ENCODE assay signal across 1 cellular context in the genomic region with DNA sequence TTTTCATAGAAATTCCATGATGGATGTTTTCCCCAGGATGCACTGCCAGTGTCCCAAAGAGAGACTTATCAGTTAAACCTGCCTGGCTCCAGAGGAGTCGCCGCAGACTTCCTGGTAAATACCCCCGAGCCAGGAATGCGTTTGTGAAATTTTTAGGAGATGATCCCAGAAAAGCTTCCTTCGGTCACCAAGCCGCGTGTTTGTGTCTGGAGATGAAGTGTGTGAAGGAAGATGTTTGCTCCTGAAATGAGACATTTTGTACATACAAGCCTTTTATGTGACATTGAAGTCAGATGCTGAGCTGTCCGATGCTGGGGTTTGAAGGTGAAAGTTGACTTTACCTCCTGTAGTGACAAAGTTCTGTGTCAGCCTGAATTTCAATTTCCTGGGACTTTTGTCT.
TF ChIP-seq lines count a peak whose summit lies in the region.

No MANE protein-coding gene starts in this region.

TF ChIP-seq in HepG2, 621 proteins besides CTCF, POLR2A, EP300 and RAD21 (continued from another document):
- TF ChIP-seq PHF21A (CRISPR knock-in tag; IDR thresholded peaks at IDR 0.05), result 0 out of 2 replicates have a peak, but pooled peaks have one; percentile 37
- TF ChIP-seq ARNT2 (CRISPR knock-in tag; IDR thresholded peaks at IDR 0.05; ENCODE audit: low read depth), result no peak
- no peak for TF ChIP-seq SIX4 (CRISPR knock-in tag; IDR thresholded peaks at IDR 0.05)
- TF ChIP-seq CENPT (CRISPR knock-in tag; IDR thresholded peaks at IDR 0.05; ENCODE audit: low read depth), result no peak
- TF ChIP-seq, protein P1, sequence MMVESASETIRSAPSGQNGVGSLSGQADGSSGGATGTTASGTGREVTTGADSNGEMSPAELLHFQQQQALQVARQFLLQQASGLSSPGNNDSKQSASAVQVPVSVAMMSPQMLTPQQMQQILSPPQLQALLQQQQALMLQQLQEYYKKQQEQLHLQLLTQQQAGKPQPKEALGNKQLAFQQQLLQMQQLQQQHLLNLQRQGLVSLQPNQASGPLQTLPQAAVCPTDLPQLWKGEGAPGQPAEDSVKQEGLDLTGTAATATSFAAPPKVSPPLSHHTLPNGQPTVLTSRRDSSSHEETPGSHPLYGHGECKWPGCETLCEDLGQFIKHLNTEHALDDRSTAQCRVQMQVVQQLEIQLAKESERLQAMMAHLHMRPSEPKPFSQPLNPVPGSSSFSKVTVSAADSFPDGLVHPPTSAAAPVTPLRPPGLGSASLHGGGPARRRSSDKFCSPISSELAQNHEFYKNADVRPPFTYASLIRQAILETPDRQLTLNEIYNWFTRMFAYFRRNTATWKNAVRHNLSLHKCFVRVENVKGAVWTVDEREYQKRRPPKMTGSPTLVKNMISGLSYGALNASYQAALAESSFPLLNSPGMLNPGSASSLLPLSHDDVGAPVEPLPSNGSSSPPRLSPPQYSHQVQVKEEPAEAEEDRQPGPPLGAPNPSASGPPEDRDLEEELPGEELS (CRISPR knock-in tag; IDR thresholded peaks at IDR 0.05), result peak; percentile 39; the same call in 1 of the 2 replicates
- TF ChIP-seq ZNF317 (CRISPR knock-in tag; IDR thresholded peaks at IDR 0.05), result no peak
- TF ChIP-seq TEAD3 (CRISPR knock-in tag; optimal IDR thresholded peaks at IDR 0.05; ENCODE audit: borderline replicate concordance), result peak; percentile 74
- TF ChIP-seq HNRNPH1 (optimal IDR thresholded peaks at IDR 0.05; ENCODE audit: low read depth, low read length), result no peak
- TF ChIP-seq FOXA1 (IDR thresholded peaks at IDR 0.05), result no peak
- peak; percentile 25; the same call in 1 of the 2 replicates for TF ChIP-seq FOXA1 (CRISPR knock-in tag; IDR thresholded peaks at IDR 0.05)
- no peak for TF ChIP-seq SIX1 (CRISPR knock-in tag; IDR thresholded peaks at IDR 0.05; ENCODE audit: borderline replicate concordance)
- no peak for TF ChIP-seq SMAD3 (CRISPR knock-in tag; IDR thresholded peaks at IDR 0.05)
- no peak for TF ChIP-seq MIXL1 (CRISPR knock-in tag; IDR thresholded peaks at IDR 0.05)
- TF ChIP-seq CC2D1A (CRISPR knock-in tag; IDR thresholded peaks at IDR 0.05), result no peak
- TF ChIP-seq RXRB (CRISPR knock-in tag; IDR thresholded peaks at IDR 0.05; ENCODE audit: borderline replicate concordance), result peak; percentile 48; the same call in 1 of the 2 replicates
- TF ChIP-seq MAZ (IDR thresholded peaks at IDR 0.05; ENCODE audit: borderline replicate concordance, low read depth, low read length), result no peak
- TF ChIP-seq MAZ (CRISPR knock-in tag; IDR thresholded peaks at IDR 0.05; ENCODE audit: low read depth), result no peak
- TF ChIP-seq BRD4 (CRISPR knock-in tag; IDR thresholded peaks at IDR 0.05), result no peak
- no peak for TF ChIP-seq ZNF20 (CRISPR knock-in tag; IDR thresholded peaks at IDR 0.05)
- 0 out of 2 replicates have a peak, but pooled peaks have one; percentile 18 for TF ChIP-seq SOX5 (CRISPR knock-in tag; IDR thresholded peaks at IDR 0.05; ENCODE audit: borderline replicate concordance)
- TF ChIP-seq NCOA5 (CRISPR knock-in tag; IDR thresholded peaks at IDR 0.05), result no peak
- TF ChIP-seq, protein P2, sequence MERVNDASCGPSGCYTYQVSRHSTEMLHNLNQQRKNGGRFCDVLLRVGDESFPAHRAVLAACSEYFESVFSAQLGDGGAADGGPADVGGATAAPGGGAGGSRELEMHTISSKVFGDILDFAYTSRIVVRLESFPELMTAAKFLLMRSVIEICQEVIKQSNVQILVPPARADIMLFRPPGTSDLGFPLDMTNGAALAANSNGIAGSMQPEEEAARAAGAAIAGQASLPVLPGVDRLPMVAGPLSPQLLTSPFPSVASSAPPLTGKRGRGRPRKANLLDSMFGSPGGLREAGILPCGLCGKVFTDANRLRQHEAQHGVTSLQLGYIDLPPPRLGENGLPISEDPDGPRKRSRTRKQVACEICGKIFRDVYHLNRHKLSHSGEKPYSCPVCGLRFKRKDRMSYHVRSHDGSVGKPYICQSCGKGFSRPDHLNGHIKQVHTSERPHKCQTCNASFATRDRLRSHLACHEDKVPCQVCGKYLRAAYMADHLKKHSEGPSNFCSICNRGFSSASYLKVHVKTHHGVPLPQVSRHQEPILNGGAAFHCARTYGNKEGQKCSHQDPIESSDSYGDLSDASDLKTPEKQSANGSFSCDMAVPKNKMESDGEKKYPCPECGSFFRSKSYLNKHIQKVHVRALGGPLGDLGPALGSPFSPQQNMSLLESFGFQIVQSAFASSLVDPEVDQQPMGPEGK (CRISPR knock-in tag; IDR thresholded peaks at IDR 0.05), result peak; percentile 25; the same call in 1 of the 2 replicates
- TF ChIP-seq SOX6 (IDR thresholded peaks at IDR 0.05), result no peak
- 0 out of 2 replicates have a peak, but pooled peaks have one; percentile 14 for TF ChIP-seq SOX6 (CRISPR knock-in tag; IDR thresholded peaks at IDR 0.05)
- TF ChIP-seq, protein P3, sequence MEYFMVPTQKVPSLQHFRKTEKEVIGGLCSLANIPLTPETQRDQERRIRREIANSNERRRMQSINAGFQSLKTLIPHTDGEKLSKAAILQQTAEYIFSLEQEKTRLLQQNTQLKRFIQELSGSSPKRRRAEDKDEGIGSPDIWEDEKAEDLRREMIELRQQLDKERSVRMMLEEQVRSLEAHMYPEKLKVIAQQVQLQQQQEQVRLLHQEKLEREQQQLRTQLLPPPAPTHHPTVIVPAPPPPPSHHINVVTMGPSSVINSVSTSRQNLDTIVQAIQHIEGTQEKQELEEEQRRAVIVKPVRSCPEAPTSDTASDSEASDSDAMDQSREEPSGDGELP (IDR thresholded peaks at IDR 0.05; ENCODE audit: borderline replicate concordance, low read depth), result peak; percentile 14; the same call in 1 of the 2 replicates
- peak; percentile 86; the same call in 1 of the 2 replicates for TF ChIP-seq PPARG (CRISPR knock-in tag; conservative IDR thresholded peaks at IDR 0.05)
- no peak for TF ChIP-seq TCF12 (IDR thresholded peaks at IDR 0.05)
- no peak for TF ChIP-seq TCF12 (CRISPR knock-in tag; IDR thresholded peaks at IDR 0.05)
- TF ChIP-seq GTF2F1 (IDR thresholded peaks at IDR 0.05; ENCODE audit: low read length), result no peak
- peak; percentile 14; the same call in 1 of the 2 replicates for TF ChIP-seq RARA (CRISPR knock-in tag; IDR thresholded peaks at IDR 0.05)
- no peak for TF ChIP-seq NFE2L2 (IDR thresholded peaks at IDR 0.05; ENCODE audit: low read length)
- TF ChIP-seq ZNF556 (CRISPR knock-in tag; IDR thresholded peaks at IDR 0.05; ENCODE audit: borderline replicate concordance), result 0 out of 2 replicates have a peak, but pooled peaks have one; percentile 43
- no peak for TF ChIP-seq FLYWCH1 (CRISPR knock-in tag; IDR thresholded peaks at IDR 0.05)
- TF ChIP-seq ZNF17 (CRISPR knock-in tag; IDR thresholded peaks at IDR 0.05), result no peak
- no peak for TF ChIP-seq GZF1 (CRISPR knock-in tag; IDR thresholded peaks at IDR 0.05)
- TF ChIP-seq, protein P4, sequence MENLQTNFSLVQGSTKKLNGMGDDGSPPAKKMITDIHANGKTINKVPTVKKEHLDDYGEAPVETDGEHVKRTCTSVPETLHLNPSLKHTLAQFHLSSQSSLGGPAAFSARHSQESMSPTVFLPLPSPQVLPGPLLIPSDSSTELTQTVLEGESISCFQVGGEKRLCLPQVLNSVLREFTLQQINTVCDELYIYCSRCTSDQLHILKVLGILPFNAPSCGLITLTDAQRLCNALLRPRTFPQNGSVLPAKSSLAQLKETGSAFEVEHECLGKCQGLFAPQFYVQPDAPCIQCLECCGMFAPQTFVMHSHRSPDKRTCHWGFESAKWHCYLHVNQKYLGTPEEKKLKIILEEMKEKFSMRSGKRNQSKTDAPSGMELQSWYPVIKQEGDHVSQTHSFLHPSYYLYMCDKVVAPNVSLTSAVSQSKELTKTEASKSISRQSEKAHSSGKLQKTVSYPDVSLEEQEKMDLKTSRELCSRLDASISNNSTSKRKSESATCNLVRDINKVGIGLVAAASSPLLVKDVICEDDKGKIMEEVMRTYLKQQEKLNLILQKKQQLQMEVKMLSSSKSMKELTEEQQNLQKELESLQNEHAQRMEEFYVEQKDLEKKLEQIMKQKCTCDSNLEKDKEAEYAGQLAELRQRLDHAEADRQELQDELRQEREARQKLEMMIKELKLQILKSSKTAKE (CRISPR knock-in tag; IDR thresholded peaks at IDR 0.05; ENCODE audit: borderline replicate concordance), result peak; percentile 47; the same call in 1 of the 2 replicates
